ENCODE assay signal across 19 cellular contexts in the genomic region with DNA sequence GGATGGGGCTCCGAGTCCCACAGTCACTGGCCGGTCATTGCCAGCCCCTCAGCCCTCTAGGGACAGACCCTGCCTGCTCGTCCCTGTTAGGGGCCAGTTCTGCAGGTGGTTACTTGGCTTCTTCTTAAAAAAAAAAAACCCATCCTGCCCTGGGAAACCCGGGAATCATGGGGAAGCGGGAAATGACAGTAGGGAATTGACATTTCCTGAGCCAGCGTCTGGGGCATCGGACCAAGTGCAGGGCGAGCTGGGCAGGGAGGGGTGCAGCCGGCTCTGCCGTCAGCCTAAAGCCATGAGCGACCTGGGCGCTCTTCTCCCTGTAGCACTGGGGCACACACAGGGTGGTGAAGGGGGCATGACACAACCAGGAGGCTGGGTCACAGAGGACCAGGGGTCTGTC.
A peak's percentile ranks its signal among the peaks of the same experiment; 100 is the strongest.
DNase-seq lines count a peak whose midpoint lies in the region; ATAC-seq and TF ChIP-seq lines count a peak whose summit lies in the region.
"Had no signal": no experiment of that assay in that cellular context is flagged by ENCODE, and none has a peak within 500 bp of the region (broad histone marks: within the 10 kb centered on the region; RNA-seq: fewer than 3 reads in every experiment).

No MANE protein-coding gene starts in this region.

- H3K4me1 Mint-ChIP-seq in stimulated activated naive CD8-positive, alpha-beta T cell treated with anti-CD3 and anti-CD28 coated beads, Interleukin-15, Interleukin-2, amounts not matched to agents 100 ng/mL and 50 ng/mL, for 24 hours (ENCODE audit: low read depth): peaks cover 81% of the 10 kb centered on the region
- H3K4me1 Mint-ChIP-seq in stimulated activated naive CD8-positive, alpha-beta T cell treated with anti-CD3 and anti-CD28 coated beads, Interleukin-15, amount 100 ng/mL, for 72 hours: peaks cover 100% of the 10 kb centered on the region
- peaks cover 76% of the 10 kb centered on the region for H3K4me1 Mint-ChIP-seq in activated CD8-positive, alpha-beta T cell treated with anti-CD3 and anti-CD28 coated beads for 36 hours (ENCODE audit: low read depth)
- peaks cover 51% of the 10 kb centered on the region for H3K4me1 Mint-ChIP-seq in memory B cell

- intact Hi-C loops in activated CD8-positive, alpha-beta T cell treated with anti-CD3 and anti-CD28 coated beads for 36 hours (cut with micrococcal nuclease): no loop called here

- H3K4me3 Mint-ChIP-seq in stimulated activated naive CD8-positive, alpha-beta T cell treated with anti-CD3 and anti-CD28 coated beads, Interleukin-15, Interleukin-2, amounts not matched to agents 100 ng/mL and 50 ng/mL, for 24 hours: peak overlapping the region; percentile 66
- H3K4me3 Mint-ChIP-seq in stimulated activated naive CD8-positive, alpha-beta T cell treated with anti-CD3 and anti-CD28 coated beads, Interleukin-15, amount 100 ng/mL, for 72 hours: peak overlapping the region in 1 of 2 donors; percentile 81
- peak overlapping the region; percentile 77 for H3K4me3 Mint-ChIP-seq in activated CD8-positive, alpha-beta T cell treated with anti-CD3 and anti-CD28 coated beads for 36 hours
- no peak overlapping the region for H3K4me3 Mint-ChIP-seq in memory B cell
- H3K4me3 Mint-ChIP-seq: HFFc6; T-helper 1 cell treated with Interleukin-12 subunit alpha and Interleukin-12 subunit beta and Interleukin-4 antibody, amounts not matched to agents 30 μg/mL and 1 μg/mL, for 36 hours had no signal

- peaks cover 5% of the 10 kb centered on the region for H3K36me3 Mint-ChIP-seq in stimulated activated naive CD8-positive, alpha-beta T cell treated with anti-CD3 and anti-CD28 coated beads, Interleukin-15, Interleukin-2, amounts not matched to agents 100 ng/mL and 50 ng/mL, for 24 hours (ENCODE audit: low read depth)
- peaks cover 8% of the 10 kb centered on the region for H3K36me3 Mint-ChIP-seq in activated CD8-positive, alpha-beta T cell treated with anti-CD3 and anti-CD28 coated beads for 36 hours (ENCODE audit: low read depth)
- H3K36me3 Mint-ChIP-seq in memory B cell: no peaks in the 10 kb centered on the region

- no peak for DNase-seq in stimulated activated naive CD8-positive, alpha-beta T cell treated with anti-CD3 and anti-CD28 coated beads, Interleukin-15, amount 100 ng/mL, for 72 hours
- DNase-seq in activated CD8-positive, alpha-beta T cell treated with anti-CD3 and anti-CD28 coated beads for 36 hours: no peak
- DNase-seq in memory B cell (ENCODE audit: low spot score in 2 of 2) (no peak), mucosa of gallbladder (ENCODE audit: low spot score) (no peak), COLO668 (lab: John Stamatoyannopoulos, UW; ENCODE audit: unreplicated experiment) (no peak), dedifferentiated amniotic fluid mesenchymal stem cell (ENCODE audit: extremely low spot score) (no peak), 8988T (no peak)
- DNase-seq: ACHN; activated CD4-positive, CD25-positive, alpha-beta regulatory T cell; foreskin melanocyte; HFFc6; kidney glomerular epithelial cell; NCI-H2081 treated with DMSO at 0.1 percent for 48 hours; NCI-H510A treated with DMSO at 0.1 percent for 48 hours; SHP77 treated with DMSO at 0.1 percent for 48 hours; stimulated activated CD4-positive, alpha-beta T cell treated with anti-CD3 and anti-CD28 coated beads, Interleukin-12 subunit alpha, Interleukin-12 subunit beta, amount 100 ng/mL, for 4 hours had no signal

- POLR2A ChIA-PET in activated CD8-positive, alpha-beta T cell treated with anti-CD3 and anti-CD28 coated beads for 36 hours (lab: Charles Lee): interaction anchor here (1.1 to 3.4 kb wide), 2 partner anchors 12 to 50 kb away, joined by 3 to 28 read pairs; no protein-coding TSS in a partner anchor

- no peak for ATAC-seq in stimulated activated naive CD8-positive, alpha-beta T cell treated with anti-CD3 and anti-CD28 coated beads, Interleukin-15, amount 100 ng/mL, for 72 hours
- ATAC-seq in activated CD8-positive, alpha-beta T cell treated with anti-CD3 and anti-CD28 coated beads for 36 hours: no peak
- ATAC-seq in memory B cell (ENCODE audit: low read depth): no peak
- ATAC-seq: K562 had no signal

- TF ChIP-seq CTCF in activated CD8-positive, alpha-beta T cell treated with anti-CD3 and anti-CD28 coated beads for 36 hours (IDR thresholded peaks at IDR 0.05): no peak

- H3K27me3 Mint-ChIP-seq in stimulated activated naive CD8-positive, alpha-beta T cell treated with anti-CD3 and anti-CD28 coated beads, Interleukin-15, Interleukin-2, amounts not matched to agents 100 ng/mL and 50 ng/mL, for 24 hours: peaks cover 8% of the 10 kb centered on the region
- H3K27me3 Mint-ChIP-seq in stimulated activated naive CD8-positive, alpha-beta T cell treated with anti-CD3 and anti-CD28 coated beads, Interleukin-15, amount 100 ng/mL, for 72 hours: peaks cover 22% of the 10 kb centered on the region
- H3K27me3 Mint-ChIP-seq in activated CD8-positive, alpha-beta T cell treated with anti-CD3 and anti-CD28 coated beads for 36 hours: peaks cover 4% of the 10 kb centered on the region
- no peaks in the 10 kb centered on the region for H3K27me3 Mint-ChIP-seq in memory B cell

- CTCF ChIA-PET in activated CD8-positive, alpha-beta T cell treated with anti-CD3 and anti-CD28 coated beads for 36 hours (lab: Charles Lee): interaction anchor here (1.1 to 2.0 kb wide), 2 partner anchors 14 to 224 kb away, joined by 3 to 10 read pairs; no protein-coding TSS in a partner anchor

- peaks cover 5% of the 10 kb centered on the region for H3K9me3 Mint-ChIP-seq in stimulated activated naive CD8-positive, alpha-beta T cell treated with anti-CD3 and anti-CD28 coated beads, Interleukin-15, Interleukin-2, amounts not matched to agents 100 ng/mL and 50 ng/mL, for 24 hours
- H3K9me3 Mint-ChIP-seq in stimulated activated naive CD8-positive, alpha-beta T cell treated with anti-CD3 and anti-CD28 coated beads, Interleukin-15, amount 100 ng/mL, for 72 hours: peaks cover 6 to 8% of the 10 kb centered on the region in 2 donors
- peaks cover 4% of the 10 kb centered on the region for H3K9me3 Mint-ChIP-seq in activated CD8-positive, alpha-beta T cell treated with anti-CD3 and anti-CD28 coated beads for 36 hours
- H3K9me3 Mint-ChIP-seq in memory B cell: peaks cover 4% of the 10 kb centered on the region
- H3K9me3 Mint-ChIP-seq: HFFc6 had no signal

- no peak overlapping the region for H3K27ac Mint-ChIP-seq in stimulated activated naive CD8-positive, alpha-beta T cell treated with anti-CD3 and anti-CD28 coated beads, Interleukin-15, Interleukin-2, amounts not matched to agents 100 ng/mL and 50 ng/mL, for 24 hours
- H3K27ac Mint-ChIP-seq in stimulated activated naive CD8-positive, alpha-beta T cell treated with anti-CD3 and anti-CD28 coated beads, Interleukin-15, amount 100 ng/mL, for 72 hours: no peak overlapping the region
- peak overlapping the region; percentile 91 for H3K27ac Mint-ChIP-seq in activated CD8-positive, alpha-beta T cell treated with anti-CD3 and anti-CD28 coated beads for 36 hours
- H3K27ac Mint-ChIP-seq in memory B cell: peak overlapping the region; percentile 95
- H3K27ac Mint-ChIP-seq: HFFc6; T-helper 1 cell treated with Interleukin-12 subunit alpha and Interleukin-12 subunit beta and Interleukin-4 antibody, amounts not matched to agents 30 μg/mL and 1 μg/mL, for 36 hours had no signal

Comparison
In these comparisons a context has a peak if more than half of its experiments do, and no peak if none do; other contexts are left out.
1. H3K27ac Mint-ChIP-seq: peak in activated CD8-positive, alpha-beta T cell treated with anti-CD3 and anti-CD28 coated beads for 36 hours (single experiment) and memory B cell (single experiment); none in stimulated activated naive CD8-positive, alpha-beta T cell treated with anti-CD3 and anti-CD28 coated beads, Interleukin-15, Interleukin-2, amounts not matched to agents 100 ng/mL and 50 ng/mL, for 24 hours (single experiment) and stimulated activated naive CD8-positive, alpha-beta T cell treated with anti-CD3 and anti-CD28 coated beads, Interleukin-15, amount 100 ng/mL, for 72 hours (0 of 2).